In the genomic region with DNA sequence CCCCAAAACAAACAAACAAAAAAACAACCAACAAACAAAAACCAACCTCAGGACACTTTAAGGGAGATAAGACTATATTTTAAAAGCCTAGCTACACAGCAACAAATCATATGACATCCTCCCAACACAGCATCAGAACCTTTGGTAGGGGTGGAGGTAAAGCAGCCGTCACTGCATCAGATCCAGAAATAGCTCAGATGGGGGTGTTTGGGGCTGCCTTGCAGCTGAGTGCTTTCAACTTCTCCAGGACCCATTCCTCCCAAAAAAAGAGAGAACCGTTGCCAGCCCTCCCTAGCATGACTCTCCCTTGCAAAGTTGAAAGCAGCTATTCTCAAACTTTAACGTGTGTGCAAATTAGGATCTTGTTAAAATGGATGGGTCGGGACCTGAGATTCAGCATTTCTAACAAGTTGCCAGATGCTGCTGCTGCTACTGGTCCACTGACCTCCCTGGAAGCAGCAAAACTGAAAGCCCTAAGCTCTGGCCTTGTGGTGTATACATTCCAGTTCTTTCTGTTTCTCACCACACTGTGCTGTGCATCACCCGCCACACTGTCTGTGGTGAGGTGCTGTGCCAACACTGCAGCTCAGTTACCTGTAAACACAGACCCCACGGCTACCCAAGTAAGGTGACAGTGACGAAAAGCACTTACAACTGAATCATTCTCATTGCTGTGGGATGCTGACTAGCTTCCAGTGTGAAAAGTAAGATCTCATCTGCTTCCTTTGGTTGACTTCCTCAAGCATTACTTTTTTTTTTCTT, we compare ENCODE assay signal across 8 cellular contexts.
DNase-seq lines count a peak whose midpoint lies in the region; ATAC-seq lines count a peak whose summit lies in the region.

No MANE protein-coding gene starts in this region.

- H3K27me3 ChIP-seq in effector memory CD4-positive, alpha-beta T cell (replicated peaks; ENCODE audit: control insufficient read depth, insufficient read depth, low read length, poor library complexity, severe bottlenecking) = no peaks in the 10 kb centered on the region

- peaks cover 85% of the 10 kb centered on the region for H3K4me1 ChIP-seq in effector memory CD4-positive, alpha-beta T cell (ENCODE audit: control insufficient read depth, insufficient read depth, low read length, poor library complexity, severe bottlenecking)

- peaks cover 13% of the 10 kb centered on the region for H3K36me3 ChIP-seq in effector memory CD4-positive, alpha-beta T cell (ENCODE audit: control insufficient read depth, insufficient read depth, low read length)

- peak; percentile 53 for ATAC-seq in HG03103 (IDR thresholded peaks at IDR 0.05; ENCODE audit: low read depth, unreplicated experiment)

- H3K4me3 ChIP-seq in effector memory CD4-positive, alpha-beta T cell (ENCODE audit: insufficient read depth, low read depth, low read length, poor library complexity, severe bottlenecking) = peak overlapping the region; percentile 13

- peak overlapping the region; percentile 92 for H3K27ac ChIP-seq in effector memory CD4-positive, alpha-beta T cell (ENCODE audit: insufficient read depth, low read length, poor library complexity, severe bottlenecking)

- DNase-seq in GM19238 (ENCODE audit: insufficient read length, low spot score) = peak; percentile 5
- DNase-seq in activated CD4-positive, CD25-positive, alpha-beta regulatory T cell (lab: John Stamatoyannopoulos, UW) = peak; percentile 34 to 52 (median 45)
- peak; percentile 70 to 85 (median 82) for DNase-seq in effector memory CD4-positive, alpha-beta T cell
- peak; percentile 58 for DNase-seq in stimulated activated CD8-positive, alpha-beta memory T cell treated with anti-CD3 and anti-CD28 coated beads, Interleukin-4, amount 100 ng/mL, for 24 hours (ENCODE audit: low read depth)
- DNase-seq in DMS 273 treated with DMSO at 0.1 percent for 48 hours (lab: John Stamatoyannopoulos, UW) = no peak
- no peak for DNase-seq in NCI-H1694 (lab: John Stamatoyannopoulos, UW)
- DNase-seq in NCI-H1417 (lab: John Stamatoyannopoulos, UW) = no peak

- no peaks in the 10 kb centered on the region for H3K9me3 ChIP-seq in effector memory CD4-positive, alpha-beta T cell (ENCODE audit: control insufficient read depth, low read length)

Comparison
In these comparisons a context has a peak if more than half of its experiments do, and no peak if none do; other contexts are left out.
1. DNase-seq: peak in GM19238 (single experiment), activated CD4-positive, CD25-positive, alpha-beta regulatory T cell (4 of 4), effector memory CD4-positive, alpha-beta T cell (3 of 3) and stimulated activated CD8-positive, alpha-beta memory T cell treated with anti-CD3 and anti-CD28 coated beads, Interleukin-4, amount 100 ng/mL, for 24 hours (single experiment); none in DMS 273 treated with DMSO at 0.1 percent for 48 hours (single experiment), NCI-H1694 (single experiment) and NCI-H1417 (0 of 3).